Comparison of ENCODE assay signal across 21 cellular contexts in the genomic region with DNA sequence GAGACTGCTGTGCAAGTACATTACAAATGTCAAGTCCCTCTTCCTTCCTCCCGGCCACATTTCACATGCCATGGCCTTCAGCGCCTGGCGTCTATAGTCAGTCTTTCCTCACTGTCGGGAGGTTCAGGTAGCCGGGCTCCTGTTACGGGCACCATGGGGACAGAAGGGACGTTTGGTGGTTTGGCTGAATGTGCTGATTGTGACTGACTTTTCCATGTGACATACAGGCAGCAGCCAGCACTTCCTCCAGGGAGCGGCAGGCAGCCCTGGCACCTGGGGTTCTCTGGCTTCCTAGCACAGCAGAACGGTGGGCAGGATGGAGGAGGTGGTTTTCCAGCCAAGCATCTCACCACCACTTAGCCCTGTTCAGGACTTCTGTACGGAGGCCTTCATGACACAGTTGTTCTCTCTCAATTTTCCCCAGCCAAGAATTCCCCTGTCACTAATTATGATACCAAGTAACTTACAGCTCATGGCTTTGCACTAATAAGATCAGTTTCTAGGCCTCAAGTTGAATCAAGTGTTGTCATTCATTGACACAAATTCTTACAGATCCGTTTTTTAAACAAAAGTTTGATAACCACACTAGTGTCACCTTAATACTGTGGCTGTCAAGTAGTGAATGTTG.
DNase-seq lines count a peak whose midpoint lies in the region; ATAC-seq and TF ChIP-seq lines count a peak whose summit lies in the region.
"Had no signal": no experiment of that assay in that cellular context is flagged by ENCODE, and none has a peak within 500 bp of the region (broad histone marks: within the 10 kb centered on the region; RNA-seq: fewer than 3 reads in every experiment).

No MANE protein-coding gene starts in this region.

- H3K27me3 Mint-ChIP-seq in nephron (ENCODE audit: low read depth): no peaks in the 10 kb centered on the region
- H3K27me3 Mint-ChIP-seq: CD4-positive, CD25-positive, alpha-beta regulatory T cell; naive thymus-derived CD8-positive, alpha-beta T cell; stimulated activated naive CD8-positive, alpha-beta T cell treated with anti-CD3 and anti-CD28 coated beads, Interleukin-15, Interleukin-2, amounts not matched to agents 100 ng/mL and 50 ng/mL, for 24 hours had no signal

- H3K4me3 Mint-ChIP-seq in nephron: no peak overlapping the region
- H3K4me3 Mint-ChIP-seq: activated T-helper 1 cell treated with anti-CD3 and anti-CD28 coated beads, Interleukin-12 subunit alpha, Interleukin-12 subunit beta, Interleukin-2, Interleukin-4 antibody, amounts not matched to agents 30 ng/mL and 10 ng/mL and 1 ng/mL, durations not matched to agents 14 hours and 24 hours and 36 hours; CD4-positive, CD25-positive, alpha-beta regulatory T cell; HFFc6; mesothelial cell of epicardium; naive thymus-derived CD8-positive, alpha-beta T cell; stimulated activated naive CD8-positive, alpha-beta T cell treated with anti-CD3 and anti-CD28 coated beads, Interleukin-15, Interleukin-2, amounts not matched to agents 100 ng/mL and 50 ng/mL, for 24 hours had no signal

- H3K36me3 Mint-ChIP-seq in nephron (ENCODE audit: low read depth): peaks cover 67% of the 10 kb centered on the region
- H3K36me3 Mint-ChIP-seq: activated naive CD4-positive, alpha-beta T cell treated with anti-CD3 and anti-CD28 coated beads, Interleukin-2, amount 50 U/mL, for 72 hours; mesothelial cell of epicardium; naive thymus-derived CD8-positive, alpha-beta T cell had no signal

- peaks cover 34% of the 10 kb centered on the region for H3K4me1 Mint-ChIP-seq in nephron
- H3K4me1 Mint-ChIP-seq: CD4-positive, CD25-positive, alpha-beta regulatory T cell; mesothelial cell of epicardium; naive thymus-derived CD8-positive, alpha-beta T cell had no signal

- ATAC-seq in stimulated activated naive CD8-positive, alpha-beta T cell treated with anti-CD3 and anti-CD28 coated beads, Interleukin-15, Interleukin-2, amounts not matched to agents 100 U/mL and 50 U/mL, for 24 hours: no peak
- ATAC-seq: naive thymus-derived CD8-positive, alpha-beta T cell; pancreas; right lobe of liver; SK-N-SH treated with all-trans-retinoic acid at 6 μM for 48 hours had no signal

- peak; percentile 23 for DNase-seq in Ammon's horn (ENCODE audit: low spot score)
- peak; percentile 95 for DNase-seq in G401 (ENCODE audit: low spot score)
- DNase-seq in cerebellar cortex (ENCODE audit: low spot score): peak; percentile 93
- no peak for DNase-seq in T-helper 9 cell
- DNase-seq in stimulated activated naive CD8-positive, alpha-beta T cell treated with anti-CD3 and anti-CD28 coated beads, Interleukin-15, Interleukin-2, amounts not matched to agents 100 U/mL and 50 U/mL, for 24 hours: no peak
- no peak for DNase-seq in activated CD4-positive, alpha-beta T cell treated with anti-CD3 and anti-CD28 coated beads for 1 hour
- DNase-seq: activated CD4-positive, alpha-beta T cell treated with anti-CD3 and anti-CD28 coated beads, Interleukin-2, amount 50 U/mL, for 1 hour; aorta; CD4-positive, CD25-positive, alpha-beta regulatory T cell; HFFc6; naive thymus-derived CD8-positive, alpha-beta T cell; NCI-H2029; pancreas; right lobe of liver; thyroid gland had no signal

- H3K9me3 Mint-ChIP-seq in nephron: no peaks in the 10 kb centered on the region
- H3K9me3 Mint-ChIP-seq: activated naive CD4-positive, alpha-beta T cell treated with anti-CD3 and anti-CD28 coated beads, Interleukin-2, amount 50 U/mL, for 72 hours; activated T-helper 1 cell treated with anti-CD3 and anti-CD28 coated beads, Interleukin-12 subunit alpha, Interleukin-12 subunit beta, Interleukin-2, Interleukin-4 antibody, amounts not matched to agents 30 ng/mL and 10 ng/mL and 1 ng/mL, durations not matched to agents 14 hours and 24 hours and 36 hours; CD4-positive, CD25-positive, alpha-beta regulatory T cell; HFFc6; mesothelial cell of epicardium; naive thymus-derived CD8-positive, alpha-beta T cell; stimulated activated naive CD8-positive, alpha-beta T cell treated with anti-CD3 and anti-CD28 coated beads, Interleukin-15, Interleukin-2, amounts not matched to agents 100 ng/mL and 50 ng/mL, for 24 hours had no signal

- peak overlapping the region; percentile 47 to 73 (median 69) for H3K27ac Mint-ChIP-seq in nephron
- H3K27ac Mint-ChIP-seq: activated T-helper 1 cell treated with anti-CD3 and anti-CD28 coated beads, Interleukin-12 subunit alpha, Interleukin-12 subunit beta, Interleukin-2, Interleukin-4 antibody, amounts not matched to agents 30 ng/mL and 10 ng/mL and 1 ng/mL, durations not matched to agents 14 hours and 24 hours and 36 hours; CD4-positive, CD25-positive, alpha-beta regulatory T cell; HFFc6; mesothelial cell of epicardium; naive thymus-derived CD8-positive, alpha-beta T cell; stimulated activated naive CD8-positive, alpha-beta T cell treated with anti-CD3 and anti-CD28 coated beads, Interleukin-15, Interleukin-2, amounts not matched to agents 100 ng/mL and 50 ng/mL, for 24 hours had no signal

- TF ChIP-seq CTCF in nephron (IDR thresholded peaks at IDR 0.05; ENCODE audit: unreplicated experiment in 3 of 3): no peak

- in situ Hi-C loops in G401 (cut with HindIII; ENCODE audit: low sequenced_read_pairs): no loop called here

Comparison
In these comparisons a context has a peak if more than half of its experiments do, and no peak if none do; other contexts are left out.
1. DNase-seq: peak in Ammon's horn (single experiment), G401 (single experiment) and cerebellar cortex (single experiment); none in T-helper 9 cell (single experiment), stimulated activated naive CD8-positive, alpha-beta T cell treated with anti-CD3 and anti-CD28 coated beads, Interleukin-15, Interleukin-2, amounts not matched to agents 100 U/mL and 50 U/mL, for 24 hours (single experiment) and activated CD4-positive, alpha-beta T cell treated with anti-CD3 and anti-CD28 coated beads for 1 hour (single experiment).